ENCODE assay signal across 10 cellular contexts in the genomic region with DNA sequence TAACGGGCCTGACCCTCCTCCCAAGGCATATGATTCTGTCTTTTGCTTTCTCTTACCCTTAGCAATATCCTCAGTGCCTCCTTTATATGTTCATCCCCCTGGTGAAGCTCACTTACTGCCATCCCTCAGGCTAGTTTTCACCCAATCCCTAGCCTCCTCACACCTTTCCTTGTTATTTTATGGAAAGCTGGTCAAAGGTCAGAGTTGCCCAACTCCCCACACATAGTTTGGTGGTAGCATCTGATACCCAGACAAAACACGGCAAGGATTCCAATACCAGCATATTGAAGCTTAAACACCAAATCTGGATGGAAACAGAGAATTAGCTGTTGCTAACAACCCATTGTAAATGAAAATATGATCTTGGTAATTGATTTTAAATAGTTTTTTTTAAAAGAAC.
DNase-seq lines count a peak whose midpoint lies in the region; ATAC-seq and TF ChIP-seq lines count a peak whose summit lies in the region.
"Had no signal": no experiment of that assay in that cellular context is flagged by ENCODE, and none has a peak within 500 bp of the region (broad histone marks: within the 10 kb centered on the region; RNA-seq: fewer than 3 reads in every experiment).

No MANE protein-coding gene starts in this region.

- POLR2A ChIA-PET in A673 (lab: Charles Lee; ENCODE audit: low non-redundant PET): no interaction called here
- POLR2A ChIA-PET in PC-3 (lab: Charles Lee; ENCODE audit: unreplicated experiment): no interaction called here

- BruUV-seq in A673 (replicated peaks; lab: Mats Ljungman, UMichigan) (no TSS peak), PC-3 (replicated peaks; lab: Mats Ljungman, UMichigan) (no TSS peak)

- CTCF ChIA-PET in A673 (lab: Charles Lee) (no interaction called here), PC-3 (lab: Charles Lee) (no interaction called here)

- no peak for ATAC-seq in PC-3

- H3K27ac ChIP-seq in A673 (ENCODE audit: low read depth, low read length, poor library complexity, severe bottlenecking) (peak overlapping the region; percentile 47), PC-3 (ENCODE audit: low read length) (peak overlapping the region; percentile 29; the same call in 1 of the 2 replicates)
- no peak overlapping the region for H3K27ac ChIP-seq in effector memory CD4-positive, alpha-beta T cell (ENCODE audit: insufficient read depth, low read length, poor library complexity, severe bottlenecking)

- peak overlapping the region; percentile 72 for H3K4me2 ChIP-seq in PC-3 (ENCODE audit: low read length)

- no peaks in the 10 kb centered on the region for H3K27me3 ChIP-seq in A673 (replicated peaks; ENCODE audit: insufficient read depth, low read depth, low read length, poor library complexity)
- no peaks in the 10 kb centered on the region for H3K27me3 ChIP-seq in PC-3 (ENCODE audit: low read length)
- H3K27me3 ChIP-seq in neuron (ENCODE audit: insufficient read depth, low read length): no peaks in the 10 kb centered on the region
- H3K27me3 ChIP-seq in effector memory CD4-positive, alpha-beta T cell (replicated peaks; ENCODE audit: control insufficient read depth, insufficient read depth, low read length, poor library complexity, severe bottlenecking): no peaks in the 10 kb centered on the region
- H3K27me3 ChIP-seq: BLaER1 treated with 17β-estradiol and CSF1 and Interleukin-3, amounts not matched to agents 10 nM and 100 nM had no signal

- H3K79me2 ChIP-seq in PC-3 (ENCODE audit: low read length): no peaks in the 10 kb centered on the region

- TF ChIP-seq CTCF in A673 (conservative IDR thresholded peaks at IDR 0.05; ENCODE audit: low read depth, low read length) (no peak), PC-3 (conservative IDR thresholded peaks at IDR 0.05; ENCODE audit: low read depth, low read length) (no peak), epithelial cell of esophagus (IDR thresholded peaks at IDR 0.05; ENCODE audit: insufficient read depth, low read depth, low read length, missing control alignments) (no peak)

- H3K4me3 ChIP-seq in A673 (ENCODE audit: low read depth, low read length, poor library complexity, severe bottlenecking): no peak overlapping the region
- H3K4me3 ChIP-seq in PC-3 (ENCODE audit: low read length): peak overlapping the region; percentile 45; the same call in 1 of the 2 replicates
- H3K4me3 ChIP-seq in epithelial cell of esophagus (ENCODE audit: low read length): no peak overlapping the region
- peak overlapping the region; percentile 43 for H3K4me3 ChIP-seq in neuron (ENCODE audit: low read length)
- no peak overlapping the region for H3K4me3 ChIP-seq in effector memory CD4-positive, alpha-beta T cell (ENCODE audit: insufficient read depth, low read depth, low read length, poor library complexity, severe bottlenecking)
- H3K4me3 ChIP-seq: BLaER1 treated with 17β-estradiol and CSF1 and Interleukin-3, amounts not matched to agents 10 nM and 100 nM had no signal

- no peak for DNase-seq in A673 (ENCODE audit: low spot score)
- DNase-seq in PC-3: peak; percentile 12
- DNase-seq in epithelial cell of esophagus (ENCODE audit: low read depth): peak; percentile 5
- DNase-seq in effector memory CD4-positive, alpha-beta T cell: no peak
- DNase-seq in superior temporal gyrus (ENCODE audit: extremely low spot score): no peak
- DNase-seq in effector CD8-positive, alpha-beta T cell (lab: John Stamatoyannopoulos, UW): no peak
- no peak for DNase-seq in activated gamma-delta T cell (lab: John Stamatoyannopoulos, UW)
- DNase-seq: NCI-H2029 treated with DMSO at 0.1 percent for 48 hours had no signal

- H3K9ac ChIP-seq in PC-3 (ENCODE audit: low read length): no peak overlapping the region

- H3K36me3 ChIP-seq in A673 (ENCODE audit: insufficient read depth, low read length, poor library complexity, severe bottlenecking): no peaks in the 10 kb centered on the region
- no peaks in the 10 kb centered on the region for H3K36me3 ChIP-seq in PC-3 (ENCODE audit: low read depth, low read length)
- H3K36me3 ChIP-seq in neuron (ENCODE audit: insufficient read depth, low read length): no peaks in the 10 kb centered on the region
- peaks cover 19% of the 10 kb centered on the region for H3K36me3 ChIP-seq in effector memory CD4-positive, alpha-beta T cell (ENCODE audit: control insufficient read depth, insufficient read depth, low read length)

- intact Hi-C loops in A673 (cut with micrococcal nuclease; ENCODE audit: unreplicated experiment): no loop called here
- intact Hi-C loops in PC-3 (cut with micrococcal nuclease): loop anchor here (5.0 kb wide), 1 partner anchor 85 kb away; no protein-coding TSS in a partner anchor

- H3K4me1 ChIP-seq in A673 (ENCODE audit: insufficient read depth, low read length, poor library complexity, severe bottlenecking): peaks cover 15% of the 10 kb centered on the region
- H3K4me1 ChIP-seq in PC-3 (ENCODE audit: insufficient read depth, low read length): peaks cover 19% of the 10 kb centered on the region
- peaks cover 35% of the 10 kb centered on the region for H3K4me1 ChIP-seq in neuron (ENCODE audit: insufficient read depth, low read length)
- no peaks in the 10 kb centered on the region for H3K4me1 ChIP-seq in effector memory CD4-positive, alpha-beta T cell (ENCODE audit: control insufficient read depth, insufficient read depth, low read length, poor library complexity, severe bottlenecking)

- H2AFZ ChIP-seq in PC-3 (ENCODE audit: low read length) (no peak overlapping the region), neuron (ENCODE audit: low read depth, low read length) (peak overlapping the region; percentile 73)

- no peaks in the 10 kb centered on the region for H4K20me1 ChIP-seq in PC-3 (ENCODE audit: low read length)

- no peaks in the 10 kb centered on the region for H3K9me2 ChIP-seq in PC-3 (replicated peaks; ENCODE audit: low read length)

- H3K9me3 ChIP-seq in A673 (ENCODE audit: low read depth, low read length, poor library complexity, severe bottlenecking) (no peaks in the 10 kb centered on the region), PC-3 (ENCODE audit: low read length) (no peaks in the 10 kb centered on the region), neuron (ENCODE audit: low read length) (no peaks in the 10 kb centered on the region)
- no peaks in the 10 kb centered on the region for H3K9me3 ChIP-seq in effector memory CD4-positive, alpha-beta T cell (ENCODE audit: control insufficient read depth, low read length)

- H3F3A ChIP-seq in PC-3 (ENCODE audit: low read length, unreplicated experiment): no peaks in the 10 kb centered on the region

Comparison
In these comparisons a context has a peak if more than half of its experiments do, and no peak if none do; other contexts are left out.
1. DNase-seq: peak in PC-3 (single experiment) and epithelial cell of esophagus (single experiment); none in A673 (single experiment), effector memory CD4-positive, alpha-beta T cell (0 of 3), superior temporal gyrus (single experiment), effector CD8-positive, alpha-beta T cell (single experiment) and activated gamma-delta T cell (single experiment).
2. H3K4me3 ChIP-seq: peak in PC-3 (single experiment) and neuron (single experiment); none in A673 (single experiment), epithelial cell of esophagus (single experiment) and effector memory CD4-positive, alpha-beta T cell (single experiment).